10 cellular contexts compared by ENCODE assay signal in genomic region chr16:75262104-75262799, GRCh38. TPM values are rescaled to one million over a fixed set of nuclear protein-coding genes. Genes with fewer than 3 reads are reported as not detected.
A peak's percentile ranks its signal among the peaks of the same experiment; 100 is the strongest.
DNase-seq lines count a peak whose midpoint lies in the region; ATAC-seq, FAIRE-seq and TF ChIP-seq lines count a peak whose summit lies in the region.
"Had no signal": no experiment of that assay in that cellular context is flagged by ENCODE, and none has a peak within 500 bp of the region (broad histone marks: within the 10 kb centered on the region; RNA-seq: fewer than 3 reads in every experiment).

No MANE protein-coding gene starts in this region.

- peak overlapping the region; percentile 34 for H3K4me3 Mint-ChIP-seq in astrocyte (ENCODE audit: unreplicated experiment)

- no peak for TF ChIP-seq POLR2A in sigmoid colon (IDR thresholded peaks at IDR 0.05)

- H3K9me2 ChIP-seq in GM23248 (ENCODE audit: insufficient read depth), result no peaks in the 10 kb centered on the region

- intact Hi-C loops in sigmoid colon (cut with DNase I), result no loop called here

- ATAC-seq in GM19397 (IDR thresholded peaks at IDR 0.05; ENCODE audit: unreplicated experiment), result no peak

- no peak for TF ChIP-seq EP300 in sigmoid colon (IDR thresholded peaks at IDR 0.05)

- no peaks in the 10 kb centered on the region for H3K9me3 Mint-ChIP-seq in astrocyte (ENCODE audit: unreplicated experiment)

- WGBS in GM23248 (ENCODE audit: low coverage in 1 of 2, low lambda C conversion rate in 2 of 2, missing lambda C conversion rate in 2 of 2), 2 experiments, result 81 to 82% methylated on average over 14 of the region's 14 CpGs
- WGBS in sigmoid colon, 2 donors, result 57 to 75% methylated on average over 14 of the region's 14 CpGs

- H3K27me3 ChIP-seq in GM23248 (replicated peaks; ENCODE audit: insufficient read depth), result no peaks in the 10 kb centered on the region
- H3K27me3 ChIP-seq in astrocyte (ENCODE audit: insufficient read depth, low read length), result no peaks in the 10 kb centered on the region
- no peaks in the 10 kb centered on the region for H3K27me3 ChIP-seq in sigmoid colon

- DNase-seq in GM23248 (no peak), astrocyte (ENCODE audit: low read depth) (no peak), iris pigment epithelial cell (ENCODE audit: low read depth) (peak; percentile 33), sigmoid colon (peak; percentile 71), NCI-H1694 (lab: John Stamatoyannopoulos, UW) (no peak), NCI-H748 (lab: John Stamatoyannopoulos, UW; ENCODE audit: unreplicated experiment) (no peak), hippocampal formation (lab: John Stamatoyannopoulos, UW) (no peak)
- DNase-seq: occipital lobe had no signal

- H3K9me3 ChIP-seq in GM23248 (ENCODE audit: low read depth) (no peaks in the 10 kb centered on the region), astrocyte (ENCODE audit: insufficient read depth, low read depth, low read length) (no peaks in the 10 kb centered on the region), sigmoid colon (no peaks in the 10 kb centered on the region)

- FAIRE-seq in astrocyte (lab: Jason Lieb, UNC), result no peak

- H3K36me3 ChIP-seq in GM23248 (ENCODE audit: low read depth) (no peaks in the 10 kb centered on the region), astrocyte (ENCODE audit: insufficient read depth, low read length) (no peaks in the 10 kb centered on the region), sigmoid colon (no peaks in the 10 kb centered on the region)

- H4K20me1 ChIP-seq in GM23248 (ENCODE audit: insufficient read depth) (peaks cover 17% of the 10 kb centered on the region; the same call in 1 of the 2 replicates), astrocyte (ENCODE audit: insufficient read depth, low read length) (peaks cover 74% of the 10 kb centered on the region)

- H3K79me2 ChIP-seq in GM23248 (ENCODE audit: insufficient read depth) (peaks cover 83% of the 10 kb centered on the region), astrocyte (ENCODE audit: insufficient read depth, low read length) (peaks cover 94% of the 10 kb centered on the region)

- H3K4me3 ChIP-seq in GM23248 (peak overlapping the region; percentile 76; the same call in 1 of the 2 replicates), astrocyte (ENCODE audit: insufficient read depth, low read depth, low read length) (no peak overlapping the region), sigmoid colon (no peak overlapping the region)

- H3K36me3 Mint-ChIP-seq in astrocyte (ENCODE audit: low read depth, unreplicated experiment), result peaks cover 10% of the 10 kb centered on the region

- H3K27ac ChIP-seq in GM23248, result peak overlapping the region; percentile 71; the same call in 1 of the 2 replicates
- H3K27ac ChIP-seq in astrocyte (ENCODE audit: low read depth, low read length), result no peak overlapping the region
- H3K27ac ChIP-seq in sigmoid colon, result peak overlapping the region in 2 of 4 donors; percentile 90 to 94

- no peak overlapping the region for H3K27ac Mint-ChIP-seq in astrocyte (ENCODE audit: unreplicated experiment)

- no peaks in the 10 kb centered on the region for H3K27me3 Mint-ChIP-seq in astrocyte (ENCODE audit: low read depth, unreplicated experiment)

- H3K4me1 ChIP-seq in GM23248 (ENCODE audit: insufficient read depth) (peaks cover 29% of the 10 kb centered on the region), astrocyte (ENCODE audit: insufficient read depth, low read length) (peaks cover 45% of the 10 kb centered on the region), sigmoid colon (peaks cover 0 to 85% (median 70%) of the 10 kb centered on the region in 4 donors)

- no peak overlapping the region for H2AFZ ChIP-seq in GM23248
- H2AFZ ChIP-seq in astrocyte (ENCODE audit: low read depth, low read length), result no peak overlapping the region

- H3K4me1 Mint-ChIP-seq in astrocyte (ENCODE audit: low read depth, unreplicated experiment), result peaks cover 44% of the 10 kb centered on the region

- H3K4me2 ChIP-seq in GM23248 (ENCODE audit: unreplicated experiment) (peak overlapping the region; percentile 87), astrocyte (ENCODE audit: low read length) (peak overlapping the region; percentile 98)

- in situ Hi-C loops in GM23248 (cut with MboI), result no loop called here

- H3F3A ChIP-seq in GM23248 (ENCODE audit: insufficient read depth), result peaks cover 20% of the 10 kb centered on the region; the same call in 1 of the 2 replicates

- H3K9ac ChIP-seq in GM23248, result peak overlapping the region; percentile 95; the same call in 1 of the 2 replicates
- H3K9ac ChIP-seq in astrocyte (ENCODE audit: low read length), result no peak overlapping the region

- TF ChIP-seq CTCF in astrocyte (IDR thresholded peaks at IDR 0.05; ENCODE audit: insufficient read depth, low read depth, low read length) (no peak), sigmoid colon (IDR thresholded peaks at IDR 0.05) (no peak)

RNA-seq across cellular contexts. Expression of gene BCAR1, which starts 10.8 kb away (rescaled TPM):
- total RNA-seq in GM23248 (2014; rRNA removed; shearing (Covaris generic)), result 84.0 and 87.0 TPM in 2 replicates
- 52.9 and 56.1 TPM in 2 replicates for polyA plus RNA-seq in GM23248 (2016; fragmentation: Nextera tagmentation; extraction: Ambion mirVana)
- total RNA-seq in astrocyte, result 241 and 296 TPM in 2 replicates
- total RNA-seq in sigmoid colon, result 10 to 100 TPM; 21.7 to 42.9 (median 32.4) TPM
- polyA plus RNA-seq in sigmoid colon, result 10 to 100 TPM; 45.0 to 82.3 (median 72.6) TPM

RNA-seq across cellular contexts. Expression of gene CTRB1, which starts 43.5 kb away (rescaled TPM):
- not detected in 2 replicates for total RNA-seq in GM23248 (2014; rRNA removed; shearing (Covaris generic))
- not detected in 2 replicates for polyA plus RNA-seq in GM23248 (2016; fragmentation: Nextera tagmentation; extraction: Ambion mirVana)
- total RNA-seq in astrocyte, result not detected in 2 replicates
- total RNA-seq in sigmoid colon, result not detected
- 10 to 100 TPM in 1 of 3 donors, under 1 TPM in 1, not detected in 1; 0.48 to 16.8 TPM for polyA plus RNA-seq in sigmoid colon
- total RNA-seq: activated CD8-positive, alpha-beta memory T cell treated with anti-CD3 and anti-CD28 coated beads for 36 hours; occipital lobe had no signal

RNA-seq across cellular contexts. Expression of gene CTRB2, which starts 55.3 kb away (rescaled TPM):
- total RNA-seq in GM23248 (2014; rRNA removed; shearing (Covaris generic)), result not detected in 2 replicates
- polyA plus RNA-seq in GM23248 (2016; fragmentation: Nextera tagmentation; extraction: Ambion mirVana) (not detected in 2 replicates), sigmoid colon (10 to 100 TPM in 1 of 3 donors, under 1 TPM in 1, not detected in 1; 0.42 to 17.4 TPM)
- total RNA-seq in astrocyte (0.43 TPM in 1 of 2 replicates, not detected in the other), sigmoid colon (not detected)
- total RNA-seq: activated CD8-positive, alpha-beta memory T cell treated with anti-CD3 and anti-CD28 coated beads for 36 hours; occipital lobe had no signal

Comparison
In these comparisons a context has a peak if more than half of its experiments do, and no peak if none do; other contexts are left out.
1. DNase-seq: peak in iris pigment epithelial cell (single experiment) and sigmoid colon (single experiment); none in GM23248 (single experiment), astrocyte (single experiment), NCI-H1694 (single experiment), NCI-H748 (single experiment) and hippocampal formation (0 of 2).